Comparison of ENCODE assay signal across 8 cellular contexts in the genomic region with DNA sequence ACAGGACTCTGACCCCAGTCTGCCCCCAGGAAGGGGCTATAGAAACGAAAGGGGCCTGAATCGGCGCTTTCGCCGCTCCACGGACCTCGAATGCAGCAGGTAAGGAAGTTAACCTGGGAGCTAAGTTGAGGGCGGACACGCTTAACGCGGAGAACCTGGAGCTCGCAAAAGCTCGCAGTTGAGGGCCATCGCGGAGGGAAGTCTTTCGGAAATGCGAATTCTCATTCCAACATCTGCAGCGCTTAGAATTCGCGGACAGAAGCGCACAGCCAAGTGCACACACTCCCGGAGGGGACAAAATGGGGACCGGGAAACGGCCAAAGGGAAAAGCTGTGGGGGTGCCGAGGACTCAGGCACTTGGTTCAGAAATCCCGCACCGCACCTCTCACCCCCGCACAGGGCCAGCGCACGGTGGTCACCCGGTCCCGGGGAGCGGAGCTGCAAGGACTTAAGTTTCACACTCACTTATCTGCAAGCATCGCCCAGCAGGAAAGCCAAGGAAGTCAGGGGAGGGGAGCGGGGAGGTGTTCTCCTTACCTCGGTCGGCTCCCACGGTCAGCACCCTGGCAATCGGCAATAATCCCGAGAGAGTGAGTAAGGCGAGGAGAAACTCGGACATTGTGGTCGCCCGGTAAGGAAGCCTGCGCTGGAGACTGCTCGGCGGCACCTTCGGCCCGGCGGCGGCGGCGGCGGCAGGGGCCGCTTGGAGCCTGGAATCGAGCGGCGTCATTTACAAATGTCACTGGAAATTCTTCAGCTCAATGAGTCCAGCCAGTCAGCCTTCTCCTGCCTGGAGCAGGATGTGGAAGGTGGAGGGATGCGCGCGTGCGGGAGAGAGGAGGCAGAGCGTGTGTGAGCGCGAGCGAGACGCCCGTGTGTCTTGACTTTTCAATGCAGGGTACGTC. TPM values are rescaled to one million over a fixed set of nuclear protein-coding genes. Genes with fewer than 3 reads are reported as not detected.
DNase-seq lines count a peak whose midpoint lies in the region; ATAC-seq, FAIRE-seq and TF ChIP-seq lines count a peak whose summit lies in the region.

No MANE protein-coding gene starts in this region.

- H3K9me3 Mint-ChIP-seq in activated T-helper 17 cell treated with anti-CD3 and anti-CD28 coated beads, Interleukin-2, amount 50 U/mL, for 72 hours: peaks cover 11% of the 10 kb centered on the region

- no peaks in the 10 kb centered on the region for H3K36me3 ChIP-seq in small intestine (ENCODE audit: control insufficient read depth in 2 of 2, insufficient read depth in 2 of 2, low read length in 2 of 2)

- H3K27me3 Mint-ChIP-seq in activated T-helper 17 cell treated with anti-CD3 and anti-CD28 coated beads, Interleukin-2, amount 50 U/mL, for 72 hours: peaks cover 15% of the 10 kb centered on the region

- peak; percentile 28 for DNase-seq in Daoy (ENCODE audit: low read depth)
- DNase-seq in H54 (ENCODE audit: insufficient read length, low spot score): no peak
- peak; percentile 64 for DNase-seq in NCI-H460 (ENCODE audit: extremely low read depth, low read depth)
- peak; percentile 82 for DNase-seq in cerebellar cortex (ENCODE audit: low spot score)
- DNase-seq in iris pigment epithelial cell (ENCODE audit: low read depth): peak; percentile 68
- DNase-seq in small intestine: peak; percentile 68

- peaks cover 0 to 7% of the 10 kb centered on the region in 2 donors for H3K27me3 ChIP-seq in small intestine (ENCODE audit: control insufficient read depth in 2 of 2, insufficient read depth in 2 of 2, low read length in 2 of 2)

- H3K27ac ChIP-seq in small intestine (ENCODE audit: low read depth in 1 of 2, low read length in 1 of 2): no peak overlapping the region

- no peaks in the 10 kb centered on the region for H3K36me3 Mint-ChIP-seq in activated T-helper 17 cell treated with anti-CD3 and anti-CD28 coated beads, Interleukin-2, amount 50 U/mL, for 72 hours (ENCODE audit: low read depth)

- no peak for TF ChIP-seq POLR2A in H54 (IDR thresholded peaks at IDR 0.05; ENCODE audit: low read depth, low read length)

- FAIRE-seq in H54 (lab: Jason Lieb, UNC): peak; percentile 20
- no peak for FAIRE-seq in small intestine (lab: Jason Lieb, UNC)

- H3K4me1 Mint-ChIP-seq in activated T-helper 17 cell treated with anti-CD3 and anti-CD28 coated beads, Interleukin-2, amount 50 U/mL, for 72 hours: no peaks in the 10 kb centered on the region

- no peaks in the 10 kb centered on the region for H3K4me1 ChIP-seq in small intestine (ENCODE audit: control insufficient read depth in 2 of 2, insufficient read depth in 1 of 2, low read depth in 1 of 2, low read length in 1 of 2)

- no peaks in the 10 kb centered on the region for H3K9me3 ChIP-seq in small intestine (ENCODE audit: control insufficient read depth, low read depth)

- no peak for ATAC-seq in activated T-helper 17 cell treated with anti-CD3 and anti-CD28 coated beads, Interleukin-2, amount 50 U/mL, for 72 hours (replicated peaks)
- no peak for ATAC-seq in HG03139 (IDR thresholded peaks at IDR 0.05; ENCODE audit: unreplicated experiment)

- H3K4me3 ChIP-seq in small intestine (ENCODE audit: low read depth in 1 of 2, low read length in 2 of 2): peak overlapping the region in 1 of 2 donors; percentile 22

- 1 to 4% (median 1%) methylated on average over 69 of the region's 69 CpGs for WGBS in small intestine, 3 donors

- H3K4me3 Mint-ChIP-seq in activated T-helper 17 cell treated with anti-CD3 and anti-CD28 coated beads, Interleukin-2, amount 50 U/mL, for 72 hours: no peak overlapping the region

- H3K27ac Mint-ChIP-seq in activated T-helper 17 cell treated with anti-CD3 and anti-CD28 coated beads, Interleukin-2, amount 50 U/mL, for 72 hours: no peak overlapping the region

RNA-seq across cellular contexts. Expression of a gene that starts 0.5 kb away (rescaled TPM):
- not detected in 2 replicates for total RNA-seq in Daoy (2014; rRNA removed; shearing (Covaris generic))
- total RNA-seq in NCI-H460 (2014; rRNA removed; shearing (Covaris generic)): 3.3 and 4.0 TPM in 2 replicates
- 1.3 and 2.3 TPM in 2 replicates for polyA plus RNA-seq in NCI-H460 (2014; cell fraction: nucleus; rRNA removed)
- polyA plus RNA-seq in small intestine: under 1 TPM in 1 of 3 donors, not detected in 2; 0.07 TPM
- total RNA-seq in activated T-helper 17 cell treated with anti-CD3 and anti-CD28 coated beads, Interleukin-2, amount 50 U/mL, for 72 hours: not detected
